14 cellular contexts compared by ENCODE assay signal in the genomic region with DNA sequence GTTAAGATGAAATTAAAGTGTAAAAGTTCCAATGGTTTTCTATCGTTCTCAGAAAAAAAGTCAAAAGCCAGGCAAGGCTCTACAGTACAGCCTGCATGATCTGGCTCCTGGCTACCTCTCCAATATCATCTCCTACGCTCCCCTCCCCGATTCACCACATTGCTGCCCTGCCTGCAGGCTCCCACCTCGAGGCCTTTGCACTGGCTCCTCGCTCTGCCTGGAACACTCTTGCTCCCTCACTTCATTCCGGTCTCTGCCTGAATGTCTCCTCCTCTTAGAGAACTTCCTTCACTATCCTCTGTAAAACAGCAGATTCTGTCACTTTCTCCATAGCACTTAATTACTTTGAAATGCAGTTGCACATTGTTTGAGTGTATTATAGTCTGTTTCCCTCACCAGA.
"Had no signal": no experiment of that assay in that cellular context is flagged by ENCODE, and none has a peak within 500 bp of the region (broad histone marks: within the 10 kb centered on the region; RNA-seq: fewer than 3 reads in every experiment).

No MANE protein-coding gene starts in this region.

- H3K4me3 Mint-ChIP-seq: stimulated activated effector memory CD8-positive, alpha-beta T cell treated with anti-CD3 and anti-CD28 coated beads, Interleukin-12 subunit alpha, Interleukin-12 subunit beta, amount 100 ng/mL, for 72 hours had no signal

- DNase-seq: activated CD4-positive, alpha-beta T cell treated with anti-CD3 and anti-CD28 coated beads, Interleukin-2, amount 50 U/mL, for 48 hours; activated gamma-delta T cell treated with Interleukin-2 at 50 U/mL for 16 hours; activated T-cell treated with anti-CD3 and anti-CD28 coated beads, Interleukin-2, amount 50 U/mL, for 48 hours; body of pancreas; cerebellar nuclear complex; dermis blood vessel endothelial cell; naive thymus-derived CD8-positive, alpha-beta T cell; occipital lobe; right lobe of liver; tibial artery had no signal

- H3K27me3 Mint-ChIP-seq: naive thymus-derived CD8-positive, alpha-beta T cell; progenitor cell of endocrine pancreas had no signal

- H3K27ac ChIP-seq: body of pancreas, right lobe of liver, vagina had no signal

- H3K4me1 Mint-ChIP-seq: stimulated activated effector memory CD8-positive, alpha-beta T cell treated with anti-CD3 and anti-CD28 coated beads, Interleukin-12 subunit alpha, Interleukin-12 subunit beta, amount 100 ng/mL, for 72 hours had no signal

- H3K9me3 ChIP-seq: body of pancreas, right lobe of liver, tibial artery, vagina had no signal

- H3K4me3 ChIP-seq: body of pancreas, lung, right lobe of liver, tibial artery, vagina had no signal

- H3K4me1 ChIP-seq: body of pancreas had no signal

- H3K27me3 ChIP-seq: body of pancreas, right lobe of liver, tibial artery, vagina had no signal

- H3K27ac Mint-ChIP-seq: progenitor cell of endocrine pancreas; stimulated activated effector memory CD8-positive, alpha-beta T cell treated with anti-CD3 and anti-CD28 coated beads, Interleukin-12 subunit alpha, Interleukin-12 subunit beta, amount 100 ng/mL, for 72 hours had no signal

- H3K36me3 ChIP-seq: right lobe of liver, vagina had no signal

- H3K9me3 Mint-ChIP-seq: naive thymus-derived CD8-positive, alpha-beta T cell; stimulated activated effector memory CD8-positive, alpha-beta T cell treated with anti-CD3 and anti-CD28 coated beads, Interleukin-12 subunit alpha, Interleukin-12 subunit beta, amount 100 ng/mL, for 72 hours had no signal
